Comparison of ENCODE assay signal across 13 cellular contexts in the genomic region with DNA sequence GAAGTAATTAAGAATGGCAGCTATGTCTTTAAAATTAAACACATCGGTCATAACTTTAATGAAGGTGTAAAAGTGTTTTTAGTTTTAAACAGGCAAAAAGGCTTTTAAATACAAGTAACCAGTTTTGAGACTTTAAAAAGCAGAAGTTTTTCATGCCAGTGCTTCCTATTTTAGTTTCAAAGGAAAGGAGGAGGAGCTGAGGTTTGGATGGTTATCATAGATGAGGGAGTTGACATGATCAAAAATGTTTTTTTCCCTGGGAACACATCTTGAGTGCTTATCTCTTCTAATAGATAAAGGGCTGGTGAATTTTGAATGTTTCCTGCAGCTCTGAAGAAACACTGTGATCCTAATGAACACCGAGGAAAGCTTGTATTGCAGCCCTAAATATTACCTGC. TPM values are rescaled to one million over a fixed set of nuclear protein-coding genes. Genes with fewer than 3 reads are reported as not detected.
DNase-seq lines count a peak whose midpoint lies in the region; ATAC-seq and TF ChIP-seq lines count a peak whose summit lies in the region.
"Had no signal": no experiment of that assay in that cellular context is flagged by ENCODE, and none has a peak within 500 bp of the region (broad histone marks: within the 10 kb centered on the region; RNA-seq: fewer than 3 reads in every experiment).

No MANE protein-coding gene starts in this region.

- H3K4me3 Mint-ChIP-seq in T-helper 17 cell (no peak overlapping the region), memory B cell (peak overlapping the region; percentile 6), type B pancreatic cell (peak overlapping the region; percentile 42)
- H3K4me3 Mint-ChIP-seq in T-helper 2 cell treated with Interferon-gamma antibody and Interleukin-4, amounts not matched to agents 5 μg/mL and 100 μg/mL, for 36 hours = no peak overlapping the region
- H3K4me3 Mint-ChIP-seq: activated CD4-positive, alpha-beta memory T cell treated with anti-CD3 and anti-CD28 coated beads for 36 hours; neural progenitor cell had no signal

- H3K9me3 Mint-ChIP-seq in memory B cell = no peaks in the 10 kb centered on the region
- peaks cover 4% of the 10 kb centered on the region for H3K9me3 Mint-ChIP-seq in type B pancreatic cell
- H3K9me3 Mint-ChIP-seq in T-helper 2 cell treated with Interferon-gamma antibody and Interleukin-4, amounts not matched to agents 5 μg/mL and 100 μg/mL, for 36 hours = no peaks in the 10 kb centered on the region
- H3K9me3 Mint-ChIP-seq: activated CD4-positive, alpha-beta memory T cell treated with anti-CD3 and anti-CD28 coated beads for 36 hours; neural progenitor cell had no signal

- DNase-seq in SIG-M5 treated with dmso at 0.1 percent for 504 hours (lab: John Stamatoyannopoulos, UW; ENCODE audit: unreplicated experiment) (peak; percentile 66), SIG-M5 (lab: John Stamatoyannopoulos, UW) (no peak), T-helper 17 cell (no peak), memory B cell (ENCODE audit: low spot score in 2 of 2) (no peak), type B pancreatic cell (ENCODE audit: extremely low spot score, unreplicated experiment) (no peak)
- DNase-seq in T-helper 2 cell treated with Interferon-gamma antibody and Interleukin-4, amounts not matched to agents 5 μg/mL and 100 μg/mL, for 36 hours (ENCODE audit: low spot score) = no peak
- DNase-seq: activated CD4-positive, alpha-beta memory T cell treated with anti-CD3 and anti-CD28 coated beads for 36 hours; activated gamma-delta T cell; NCI-H526; SW 1271 had no signal

- H3K27ac Mint-ChIP-seq in T-helper 17 cell (peak overlapping the region; percentile 2), memory B cell (peak overlapping the region; percentile 14), type B pancreatic cell (peak overlapping the region; percentile 22)
- no peak overlapping the region for H3K27ac Mint-ChIP-seq in T-helper 2 cell treated with Interferon-gamma antibody and Interleukin-4, amounts not matched to agents 5 μg/mL and 100 μg/mL, for 36 hours
- H3K27ac Mint-ChIP-seq: activated CD4-positive, alpha-beta memory T cell treated with anti-CD3 and anti-CD28 coated beads for 36 hours; neural progenitor cell had no signal

- H3K27me3 Mint-ChIP-seq in T-helper 17 cell = no peaks in the 10 kb centered on the region
- no peaks in the 10 kb centered on the region for H3K27me3 Mint-ChIP-seq in memory B cell
- H3K27me3 Mint-ChIP-seq in type B pancreatic cell = no peaks in the 10 kb centered on the region
- H3K27me3 Mint-ChIP-seq in T-helper 2 cell treated with Interferon-gamma antibody and Interleukin-4, amounts not matched to agents 5 μg/mL and 100 μg/mL, for 36 hours (ENCODE audit: low read depth) = peaks cover 13% of the 10 kb centered on the region
- H3K27me3 Mint-ChIP-seq: activated CD4-positive, alpha-beta memory T cell treated with anti-CD3 and anti-CD28 coated beads for 36 hours had no signal

- H3K36me3 Mint-ChIP-seq in T-helper 17 cell (ENCODE audit: low read depth) (no peaks in the 10 kb centered on the region), memory B cell (no peaks in the 10 kb centered on the region), type B pancreatic cell (peaks cover 7% of the 10 kb centered on the region)
- H3K36me3 Mint-ChIP-seq in T-helper 2 cell treated with Interferon-gamma antibody and Interleukin-4, amounts not matched to agents 5 μg/mL and 100 μg/mL, for 36 hours (ENCODE audit: low read depth) = peaks cover 3% of the 10 kb centered on the region
- H3K36me3 Mint-ChIP-seq: activated CD4-positive, alpha-beta memory T cell treated with anti-CD3 and anti-CD28 coated beads for 36 hours; neural progenitor cell had no signal

- ATAC-seq in T-helper 17 cell (no peak), memory B cell (ENCODE audit: low read depth) (no peak), HG02678 (IDR thresholded peaks at IDR 0.05; ENCODE audit: unreplicated experiment) (no peak), HG02884 (IDR thresholded peaks at IDR 0.05; ENCODE audit: unreplicated experiment) (no peak)

- TF ChIP-seq CTCF in type B pancreatic cell (conservative IDR thresholded peaks at IDR 0.05) = no peak

- no peaks in the 10 kb centered on the region for H3K9me3 ChIP-seq in T-helper 17 cell (ENCODE audit: control insufficient read depth, low read length, poor library complexity, severe bottlenecking)

- peaks cover 32% of the 10 kb centered on the region for H3K4me1 Mint-ChIP-seq in T-helper 17 cell
- H3K4me1 Mint-ChIP-seq in memory B cell = peaks cover 55% of the 10 kb centered on the region
- peaks cover 49% of the 10 kb centered on the region for H3K4me1 Mint-ChIP-seq in type B pancreatic cell (ENCODE audit: unreplicated experiment)
- peaks cover 42% of the 10 kb centered on the region for H3K4me1 Mint-ChIP-seq in T-helper 2 cell treated with Interferon-gamma antibody and Interleukin-4, amounts not matched to agents 5 μg/mL and 100 μg/mL, for 36 hours (ENCODE audit: low read depth)

RNA-seq across cellular contexts. Expression of a gene that starts 42.9 kb away (rescaled TPM):
- total RNA-seq in T-helper 17 cell (10 to 100 TPM; 18.5 to 19.0 TPM), type B pancreatic cell (ENCODE audit: low replicate concordance) (17.4 and 23.0 TPM in 2 replicates)

Comparison
In these comparisons a context has a peak if more than half of its experiments do, and no peak if none do; other contexts are left out.
1. H3K4me3 Mint-ChIP-seq: peak in memory B cell (single experiment) and type B pancreatic cell (single experiment); none in T-helper 17 cell (single experiment) and T-helper 2 cell treated with Interferon-gamma antibody and Interleukin-4, amounts not matched to agents 5 μg/mL and 100 μg/mL, for 36 hours (single experiment).